In the genomic region with DNA sequence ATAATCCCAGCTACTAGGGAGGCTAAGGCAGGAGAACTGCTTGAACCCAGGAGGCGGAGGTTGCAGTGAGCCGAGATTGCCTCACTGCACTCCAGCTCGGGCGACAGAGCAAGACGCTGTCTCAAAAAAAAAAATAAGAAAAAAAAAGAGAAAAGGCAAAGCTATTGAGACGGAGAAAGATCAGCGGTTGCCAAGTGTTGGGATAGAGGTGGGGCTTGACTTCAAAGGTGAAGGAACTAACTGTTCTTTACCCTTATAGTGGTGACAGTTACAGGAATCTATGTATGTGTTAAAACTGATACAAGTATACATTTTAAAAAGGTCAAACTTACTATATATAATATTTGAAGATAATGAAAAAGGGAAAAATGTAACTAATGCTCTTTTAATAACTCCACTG, we compare ENCODE assay signal across 16 cellular contexts. TPM values are rescaled to one million over a fixed set of nuclear protein-coding genes. Genes with fewer than 3 reads are reported as not detected.
A peak's percentile ranks its signal among the peaks of the same experiment; 100 is the strongest.
DNase-seq lines count a peak whose midpoint lies in the region; ATAC-seq and TF ChIP-seq lines count a peak whose summit lies in the region.
"Had no signal": no experiment of that assay in that cellular context is flagged by ENCODE, and none has a peak within 500 bp of the region (broad histone marks: within the 10 kb centered on the region; RNA-seq: fewer than 3 reads in every experiment).

No MANE protein-coding gene starts in this region.

- no peaks in the 10 kb centered on the region for H3K9me3 ChIP-seq in CD4-positive, alpha-beta T cell (ENCODE audit: control insufficient read depth, low read length)
- H3K9me3 ChIP-seq in naive thymus-derived CD4-positive, alpha-beta T cell (ENCODE audit: control insufficient read depth in 2 of 3, low read length in 3 of 3) = no peaks in the 10 kb centered on the region
- H3K9me3 ChIP-seq: Caco-2 had no signal

- intact Hi-C loops in CD4-positive, alpha-beta T cell (cut with DNase I, micrococcal nuclease) = loop anchor here in 1 of 2 experiments (2.0 kb wide), 1 partner anchor 30 kb away; no protein-coding TSS in a partner anchor
- intact Hi-C loops in naive thymus-derived CD4-positive, alpha-beta T cell (cut with micrococcal nuclease) = no loop called here

- H3K36me3 ChIP-seq in naive thymus-derived CD4-positive, alpha-beta T cell (ENCODE audit: control insufficient read depth in 2 of 3, insufficient read depth in 3 of 3, low read length in 3 of 3) = peaks cover 9 to 28% (median 10%) of the 10 kb centered on the region in 3 experiments

- TF ChIP-seq CTCF in CD4-positive, alpha-beta T cell (IDR thresholded peaks at IDR 0.05) = no peak

- no peaks in the 10 kb centered on the region for H3K9me3 Mint-ChIP-seq in activated naive CD8-positive, alpha-beta T cell (ENCODE audit: low read depth)
- no peaks in the 10 kb centered on the region for H3K9me3 Mint-ChIP-seq in activated naive CD8-positive, alpha-beta T cell treated with anti-CD3 and anti-CD28 coated beads, Interleukin-2, amount 50 U/mL, for 24 hours
- no peaks in the 10 kb centered on the region for H3K9me3 Mint-ChIP-seq in CD4-positive, alpha-beta T cell
- H3K9me3 Mint-ChIP-seq in naive thymus-derived CD4-positive, alpha-beta T cell = peaks cover 0 to 4% (median 0%) of the 10 kb centered on the region in 11 donors
- H3K9me3 Mint-ChIP-seq: CD8-positive, alpha-beta memory T cell had no signal

- no peak for ATAC-seq in activated naive CD8-positive, alpha-beta T cell treated with anti-CD3 and anti-CD28 coated beads, Interleukin-2, amount 50 U/mL, for 24 hours
- peak; percentile 37 for ATAC-seq in CD4-positive, alpha-beta T cell (ENCODE audit: poor library complexity)
- ATAC-seq in naive thymus-derived CD4-positive, alpha-beta T cell = no peak
- ATAC-seq in HG03457 (IDR thresholded peaks at IDR 0.05; ENCODE audit: unreplicated experiment) (no peak), HG02840 (IDR thresholded peaks at IDR 0.05; ENCODE audit: low FRiP score, unreplicated experiment) (no peak)

- DNase-seq in activated naive CD8-positive, alpha-beta T cell treated with anti-CD3 and anti-CD28 coated beads, Interleukin-2, amount 50 U/mL, for 24 hours = no peak
- DNase-seq in CD4-positive, alpha-beta T cell = no peak
- DNase-seq in Jurkat, Clone E6-1 (ENCODE audit: low read depth, low spot score) = peak; percentile 53
- DNase-seq in naive thymus-derived CD4-positive, alpha-beta T cell = peak in 1 of 9 donors; percentile 6
- no peak for DNase-seq in NCI-H345 treated with DMSO at 0.1 percent for 48 hours (lab: John Stamatoyannopoulos, UW; ENCODE audit: unreplicated experiment)
- DNase-seq: C1 segment of cervical spinal cord; Caco-2; CD8-positive, alpha-beta memory T cell; DND-41; GDM1; GOT3; H9 had no signal

- no peaks in the 10 kb centered on the region for H3K27me3 ChIP-seq in CD4-positive, alpha-beta T cell (ENCODE audit: control insufficient read depth, insufficient read depth, low read length)
- H3K27me3 ChIP-seq in naive thymus-derived CD4-positive, alpha-beta T cell (ENCODE audit: control insufficient read depth in 2 of 2, insufficient read depth in 2 of 2, low read length in 2 of 2) = no peaks in the 10 kb centered on the region

- peaks cover 9% of the 10 kb centered on the region for H3K36me3 Mint-ChIP-seq in activated naive CD8-positive, alpha-beta T cell
- peaks cover 46% of the 10 kb centered on the region for H3K36me3 Mint-ChIP-seq in activated naive CD8-positive, alpha-beta T cell treated with anti-CD3 and anti-CD28 coated beads, Interleukin-2, amount 50 U/mL, for 24 hours (ENCODE audit: low read depth)
- H3K36me3 Mint-ChIP-seq in CD4-positive, alpha-beta T cell (ENCODE audit: low read depth) = peaks cover 72% of the 10 kb centered on the region
- peaks cover 13 to 43% (median 31%) of the 10 kb centered on the region in 5 donors for H3K36me3 Mint-ChIP-seq in naive thymus-derived CD4-positive, alpha-beta T cell

- H3K27ac Mint-ChIP-seq in activated naive CD8-positive, alpha-beta T cell = no peak overlapping the region
- no peak overlapping the region for H3K27ac Mint-ChIP-seq in activated naive CD8-positive, alpha-beta T cell treated with anti-CD3 and anti-CD28 coated beads, Interleukin-2, amount 50 U/mL, for 24 hours
- peak overlapping the region; percentile 66 for H3K27ac Mint-ChIP-seq in CD4-positive, alpha-beta T cell
- peak overlapping the region in 5 of 9 donors; percentile 14 to 65 (median 21) for H3K27ac Mint-ChIP-seq in naive thymus-derived CD4-positive, alpha-beta T cell
- H3K27ac Mint-ChIP-seq: B cell had no signal

- no peak overlapping the region for H3K27ac ChIP-seq in CD4-positive, alpha-beta T cell (ENCODE audit: low read depth, low read length)
- no peak overlapping the region for H3K27ac ChIP-seq in naive thymus-derived CD4-positive, alpha-beta T cell (ENCODE audit: low read depth, low read length)

- CTCF ChIA-PET in CD4-positive, alpha-beta T cell (lab: Charles Lee) = no interaction called here
- CTCF ChIA-PET in naive thymus-derived CD4-positive, alpha-beta T cell (lab: Charles Lee) = no interaction called here

- no peaks in the 10 kb centered on the region for H3K27me3 Mint-ChIP-seq in activated naive CD8-positive, alpha-beta T cell
- H3K27me3 Mint-ChIP-seq in activated naive CD8-positive, alpha-beta T cell treated with anti-CD3 and anti-CD28 coated beads, Interleukin-2, amount 50 U/mL, for 24 hours = no peaks in the 10 kb centered on the region
- H3K27me3 Mint-ChIP-seq in CD4-positive, alpha-beta T cell = no peaks in the 10 kb centered on the region
- H3K27me3 Mint-ChIP-seq in naive thymus-derived CD4-positive, alpha-beta T cell = no peaks in the 10 kb centered on the region
- H3K27me3 Mint-ChIP-seq: B cell; CD8-positive, alpha-beta memory T cell had no signal

- H3K4me3 Mint-ChIP-seq in activated naive CD8-positive, alpha-beta T cell = peak overlapping the region; percentile 46
- H3K4me3 Mint-ChIP-seq in activated naive CD8-positive, alpha-beta T cell treated with anti-CD3 and anti-CD28 coated beads, Interleukin-2, amount 50 U/mL, for 24 hours = no peak overlapping the region
- H3K4me3 Mint-ChIP-seq in CD4-positive, alpha-beta T cell = no peak overlapping the region
- H3K4me3 Mint-ChIP-seq in naive thymus-derived CD4-positive, alpha-beta T cell = peak overlapping the region in 8 of 10 donors; percentile 17 to 63 (median 44)
- H3K4me3 Mint-ChIP-seq: B cell, H9 had no signal

- H3K4me1 ChIP-seq in naive thymus-derived CD4-positive, alpha-beta T cell (ENCODE audit: control insufficient read depth in 2 of 2, insufficient read depth in 2 of 2, low read length in 2 of 2) = peaks cover 9 to 27% of the 10 kb centered on the region in 2 donors

- POLR2A ChIA-PET in CD4-positive, alpha-beta T cell (lab: Charles Lee) = no interaction called here
- POLR2A ChIA-PET in naive thymus-derived CD4-positive, alpha-beta T cell (lab: Charles Lee) = no interaction called here

- no peak overlapping the region for H3K4me3 ChIP-seq in Jurkat, Clone E6-1 (ENCODE audit: low read length)
- H3K4me3 ChIP-seq in naive thymus-derived CD4-positive, alpha-beta T cell (ENCODE audit: low read length) = no peak overlapping the region

- H3K4me1 Mint-ChIP-seq in activated naive CD8-positive, alpha-beta T cell (ENCODE audit: low read depth) = peaks cover 50% of the 10 kb centered on the region
- peaks cover 43% of the 10 kb centered on the region for H3K4me1 Mint-ChIP-seq in activated naive CD8-positive, alpha-beta T cell treated with anti-CD3 and anti-CD28 coated beads, Interleukin-2, amount 50 U/mL, for 24 hours
- H3K4me1 Mint-ChIP-seq in CD4-positive, alpha-beta T cell (ENCODE audit: low read depth) = peaks cover 55% of the 10 kb centered on the region
- H3K4me1 Mint-ChIP-seq in naive thymus-derived CD4-positive, alpha-beta T cell = peaks cover 37 to 71% (median 57%) of the 10 kb centered on the region in 7 donors

RNA-seq across cellular contexts. Expression of a gene that starts 22.5 kb away (rescaled TPM):
- total RNA-seq in CD4-positive, alpha-beta T cell = 10 to 100 TPM; 29.2 to 36.0 TPM
- polyA plus RNA-seq in Jurkat, Clone E6-1 (2012; ENCODE audit: insufficient read depth, insufficient read length) = 26.5 TPM
- 10 to 100 TPM; 40.5 to 69.0 (median 51.0) TPM for total RNA-seq in naive thymus-derived CD4-positive, alpha-beta T cell
- polyA plus RNA-seq in naive thymus-derived CD4-positive, alpha-beta T cell = 10 to 100 TPM; 17.0 to 34.2 TPM

RNA-seq across cellular contexts. Expression of a gene that starts 54.1 kb away (rescaled TPM):
- total RNA-seq in CD4-positive, alpha-beta T cell = 1 to 10 TPM; 4.3 to 4.4 TPM
- 9.5 TPM for polyA plus RNA-seq in Jurkat, Clone E6-1 (2012; ENCODE audit: insufficient read depth, insufficient read length)
- 10 to 100 TPM in 1 of 5 experiments, 1 to 10 TPM in 4; 1.2 to 37.5 (median 5.7) TPM for total RNA-seq in naive thymus-derived CD4-positive, alpha-beta T cell
- polyA plus RNA-seq in naive thymus-derived CD4-positive, alpha-beta T cell = 1 to 10 TPM; 2.6 to 4.7 TPM

Comparison
In these comparisons a context has a peak if more than half of its experiments do, and no peak if none do; other contexts are left out.
1. H3K4me3 Mint-ChIP-seq: peak in activated naive CD8-positive, alpha-beta T cell (single experiment) and naive thymus-derived CD4-positive, alpha-beta T cell (8 of 10); none in activated naive CD8-positive, alpha-beta T cell treated with anti-CD3 and anti-CD28 coated beads, Interleukin-2, amount 50 U/mL, for 24 hours (single experiment) and CD4-positive, alpha-beta T cell (single experiment).
2. H3K27ac Mint-ChIP-seq: peak in CD4-positive, alpha-beta T cell (single experiment) and naive thymus-derived CD4-positive, alpha-beta T cell (5 of 9); none in activated naive CD8-positive, alpha-beta T cell (single experiment) and activated naive CD8-positive, alpha-beta T cell treated with anti-CD3 and anti-CD28 coated beads, Interleukin-2, amount 50 U/mL, for 24 hours (single experiment).